ENCODE assay signal across 1 cellular context in genomic region chr17:8189711-8190477, GRCh38.
A peak's percentile ranks its signal among the peaks of the same experiment; 100 is the strongest.
TF ChIP-seq lines count a peak whose summit lies in the region.

TSS of gene BORCS6 (minus strand) at chr17:8190180. CDS start at chr17:8190140, 40 bp downstream.

TF ChIP-seq in A549, 52 proteins besides CTCF, POLR2A, EP300 and RAD21 (continued from another document):
- TF ChIP-seq HMGXB4 (CRISPR knock-in tag; IDR thresholded peaks at IDR 0.05; ENCODE audit: borderline replicate concordance) (no peak), ZNF302 (CRISPR knock-in tag; IDR thresholded peaks at IDR 0.05) (no peak), EHF (CRISPR knock-in tag; IDR thresholded peaks at IDR 0.05) (no peak), BCL3 (IDR thresholded peaks at IDR 0.05) (peak; percentile 31; the same call in 1 of the 3 replicates), HOXB5 (CRISPR knock-in tag; IDR thresholded peaks at IDR 0.05) (no peak), NR3C1 (IDR thresholded peaks at IDR 0.05) (no peak), JUN (IDR thresholded peaks at IDR 0.05) (peak in 1 of 2 experiments; percentile 66; a peak in 1 of 5 replicates), ZSCAN20 (CRISPR knock-in tag; IDR thresholded peaks at IDR 0.05) (no peak), ESRRA (IDR thresholded peaks at IDR 0.05; ENCODE audit: borderline replicate concordance, low read length) (no peak), POLR2AphosphoS2 (conservative IDR thresholded peaks at IDR 0.05; ENCODE audit: low read length) (no peak), MYC (IDR thresholded peaks at IDR 0.05; ENCODE audit: borderline replicate concordance, low read length) (0 out of 2 replicates have a peak, but pooled peaks have one; percentile 29), TFCP2L1 (CRISPR knock-in tag; IDR thresholded peaks at IDR 0.05) (no peak), RNF2 (IDR thresholded peaks at IDR 0.05; ENCODE audit: borderline replicate concordance, low read depth) (no peak), CHD2 (IDR thresholded peaks at IDR 0.05; ENCODE audit: low read length, partially characterized antibody) (no peak), FOSL2 (IDR thresholded peaks at IDR 0.05) (no peak), FOSL2 (CRISPR knock-in tag; IDR thresholded peaks at IDR 0.05) (no peak), MAFK (IDR thresholded peaks at IDR 0.05; ENCODE audit: partially characterized antibody) (peak; percentile 96), CHD4 (IDR thresholded peaks at IDR 0.05; ENCODE audit: borderline replicate concordance) (no peak; the same call in 1 of the 2 replicates), HOXB13 (CRISPR knock-in tag; IDR thresholded peaks at IDR 0.05; ENCODE audit: low read depth) (no peak), ZFP36 (IDR thresholded peaks at IDR 0.05; ENCODE audit: borderline replicate concordance, partially characterized antibody) (no peak), REST (IDR thresholded peaks at IDR 0.05) (no peak), USF2 (IDR thresholded peaks at IDR 0.05) (peak; percentile 86)
